Comparison of ENCODE assay signal across 18 cellular contexts in the genomic region with DNA sequence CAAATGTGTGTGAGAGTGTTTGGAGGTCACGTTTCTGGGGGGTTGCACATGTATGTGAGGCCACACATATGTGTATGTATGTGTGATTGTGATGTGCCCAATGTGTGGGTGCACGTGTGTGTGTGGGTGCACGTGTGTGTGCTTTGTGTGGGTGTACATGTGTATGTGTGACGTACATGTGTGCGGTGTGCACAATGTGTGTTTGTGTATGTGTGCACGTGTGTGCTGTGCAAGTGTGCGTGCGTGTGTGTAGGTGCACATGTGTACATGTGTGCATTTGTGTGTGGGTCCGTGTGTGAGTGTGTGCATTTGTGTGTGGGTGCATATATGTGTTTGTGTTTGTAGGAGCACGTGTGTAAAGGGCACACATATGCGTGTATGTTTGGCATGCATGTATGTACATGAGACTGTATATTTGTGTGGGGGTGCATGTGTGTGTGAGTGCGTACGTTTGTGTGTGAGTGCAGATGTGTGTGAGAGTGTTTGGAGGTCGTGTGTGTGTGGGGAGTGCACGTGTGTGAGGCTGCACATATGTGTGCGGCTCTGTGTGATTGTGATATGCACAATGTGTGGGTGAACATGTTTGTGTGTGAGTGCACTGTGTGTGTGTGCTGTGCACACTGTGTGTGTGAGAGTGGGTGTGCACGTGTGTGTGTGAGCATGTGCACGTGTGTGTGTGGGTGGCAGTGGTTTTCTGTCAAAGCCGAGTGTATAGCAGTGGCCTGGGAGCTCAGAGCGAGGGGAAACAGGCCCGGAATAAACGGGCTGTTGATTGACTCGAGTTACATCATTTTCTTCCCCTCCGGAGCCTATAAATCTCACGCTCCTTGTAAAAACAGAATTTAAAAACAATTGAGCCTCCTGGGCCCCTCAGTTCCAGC.
A peak's percentile ranks its signal among the peaks of the same experiment; 100 is the strongest.
DNase-seq lines count a peak whose midpoint lies in the region; ATAC-seq, FAIRE-seq and TF ChIP-seq lines count a peak whose summit lies in the region.
"Had no signal": no experiment of that assay in that cellular context is flagged by ENCODE, and none has a peak within 500 bp of the region (broad histone marks: within the 10 kb centered on the region; RNA-seq: fewer than 3 reads in every experiment).

No MANE protein-coding gene starts in this region.

- H3K4me3 ChIP-seq in right atrium auricular region (no peak overlapping the region), HEK293 (ENCODE audit: low read depth, low read length) (no peak overlapping the region), H1 (ENCODE audit: extremely low read depth in 1 of 4, insufficient read depth in 2 of 4, low read depth in 3 of 4, low read length in 4 of 4) (no peak overlapping the region)
- H3K4me3 ChIP-seq: GM12878 had no signal

- peak overlapping the region; percentile 29 for H3K4ac ChIP-seq in H1 (replicated peaks; ENCODE audit: insufficient read length, low read depth, low read length)

- POLR2A ChIA-PET in HEK293 (lab: Yijun Ruan, JAX) = no interaction called here
- POLR2A ChIA-PET in H1 (lab: Charles Lee; ENCODE audit: partially characterized antibody) = no interaction called here

- H3K27ac ChIP-seq in right atrium auricular region = no peak overlapping the region
- H3K27ac ChIP-seq in HEK293 (ENCODE audit: extremely low read depth, low read depth, low read length) = peak overlapping the region; percentile 32; the same call in 1 of the 2 replicates
- H3K27ac ChIP-seq in H1 (ENCODE audit: low read depth, low read length) = no peak overlapping the region

- H2BK15ac ChIP-seq in H1 (ENCODE audit: low read length) = peak overlapping the region; percentile 78; the same call in 1 of the 2 replicates

- no peak overlapping the region for H2BK120ac ChIP-seq in H1 (replicated peaks; ENCODE audit: low read depth, low read length)

- no peak overlapping the region for H3K9ac ChIP-seq in H1 (replicated peaks in 1 of 4; ENCODE audit: extremely low read depth in 1 of 4, low read depth in 3 of 4, low read length in 3 of 4)

- H3K4me1 ChIP-seq in right atrium auricular region = peaks cover 0 to 12% of the 10 kb centered on the region in 2 donors
- H3K4me1 ChIP-seq in HEK293 (ENCODE audit: control insufficient read depth, insufficient read depth, low read length) = peaks cover 13% of the 10 kb centered on the region
- H3K4me1 ChIP-seq in H1 (replicated peaks in 1 of 4; ENCODE audit: control insufficient read depth in 3 of 4, insufficient read depth in 4 of 4, low read length in 3 of 4) = peaks cover 0 to 2% (median 0%) of the 10 kb centered on the region in 4 experiments; a peak in 1 of 7 replicates

- peaks cover 0 to 7% of the 10 kb centered on the region in 2 experiments for H4K20me1 ChIP-seq in H1 (replicated peaks in 1 of 2; ENCODE audit: control insufficient read depth in 1 of 2, insufficient read depth in 2 of 2, low read length in 2 of 2)

- no peak for TF ChIP-seq EP300 in H1 (IDR thresholded peaks at IDR 0.05; ENCODE audit: borderline replicate concordance in 1 of 2, low read depth in 2 of 2, low read length in 2 of 2)

- peak overlapping the region; percentile 86 for H4K8ac ChIP-seq in H1 (ENCODE audit: extremely low read depth, insufficient read depth, low read length)

- peak overlapping the region; percentile 77 for H4K91ac ChIP-seq in H1 (replicated peaks; ENCODE audit: insufficient read length, low read length)

- peak overlapping the region; percentile 71 for H2AK5ac ChIP-seq in H1 (ENCODE audit: low read depth, low read length)

- intact Hi-C loops in left ventricle myocardium superior (cut with micrococcal nuclease) = no loop called here

- no peak for FAIRE-seq in H1 (lab: Jason Lieb, UNC)
- FAIRE-seq: GM12878 had no signal

- no peaks in the 10 kb centered on the region; the same call in 1 of the 2 replicates for H3K23me2 ChIP-seq in H1 (ENCODE audit: low read depth, low read length)

- no peak overlapping the region for H3K4me2 ChIP-seq in H1 (ENCODE audit: insufficient read depth in 1 of 2, low read depth in 2 of 2, low read length in 2 of 2)

- H4K5ac ChIP-seq in H1 (ENCODE audit: insufficient read length, low read depth, low read length) = no peak overlapping the region

- H2AFZ ChIP-seq in H1 (ENCODE audit: low read length) = no peak overlapping the region

- DNase-seq in left ventricle myocardium superior = peak; percentile 12
- no peak for DNase-seq in right atrium auricular region (ENCODE audit: low spot score)
- no peak for DNase-seq in H1 (ENCODE audit: low read depth in 1 of 2, low spot score in 2 of 2)
- no peak for DNase-seq in NCI-H226
- DNase-seq in NCI-H524 treated with DMSO at 0.1 percent for 48 hours (lab: John Stamatoyannopoulos, UW) = no peak
- no peak for DNase-seq in NOMO-1 (lab: John Stamatoyannopoulos, UW; ENCODE audit: unreplicated experiment in 2 of 2)
- DNase-seq in activated CD4-positive, alpha-beta T cell treated with anti-CD3 and anti-CD28 coated beads, Interleukin-2, amount 50 U/mL, for 1 hour = no peak
- DNase-seq: CD8-positive, alpha-beta T cell; GOT3; Kasumi-1; NCI-H2029; NCI-H345; NCI-H69; NK-92 treated with Interleukin-12 subunit alpha and Interleukin-12 subunit beta, amount 100 ng/mL, for 24 hours; PC-3; T-cell had no signal

- no peak overlapping the region for H3K56ac ChIP-seq in H1 (replicated peaks; ENCODE audit: insufficient read length, low read depth, low read length)

- H3K9me3 ChIP-seq in right atrium auricular region (no peaks in the 10 kb centered on the region), HEK293 (ENCODE audit: control insufficient read depth, insufficient read depth, low read depth, low read length) (no peaks in the 10 kb centered on the region), H1 (ENCODE audit: insufficient read depth in 2 of 2, low read depth in 1 of 2, low read length in 1 of 2) (no peaks in the 10 kb centered on the region; a peak in 1 of 4 replicates)

- H3K23ac ChIP-seq in H1 (ENCODE audit: insufficient read length) = no peak overlapping the region

- H2BK5ac ChIP-seq in H1 (ENCODE audit: low read depth, low read length) = peak overlapping the region; percentile 66; the same call in 1 of the 2 replicates

- H3K27me3 ChIP-seq in right atrium auricular region (no peaks in the 10 kb centered on the region), H1 (replicated peaks in 1 of 4; ENCODE audit: control insufficient read depth in 3 of 4, extremely low read depth in 1 of 4, insufficient read depth in 3 of 4, low read length in 3 of 4) (peaks cover 0 to 4% (median 0%) of the 10 kb centered on the region in 4 experiments; a peak in 2 of 7 replicates)

- no peak for TF ChIP-seq RAD21 in H1 (IDR thresholded peaks at IDR 0.05 in 1 of 2, conservative IDR thresholded peaks at IDR 0.05 in 1 of 2; ENCODE audit: low read depth in 2 of 2, low read length in 2 of 2)

- CTCF ChIA-PET in HEK293 (lab: Yijun Ruan, JAX) (no interaction called here), H1 (lab: Charles Lee; ENCODE audit: partially characterized antibody) (interaction anchor here (0.9 to 2.1 kb wide), 4 partner anchors 12 to 298 kb away, joined by 3 to 11 read pairs (median 4); no protein-coding TSS in a partner anchor)

- no peaks in the 10 kb centered on the region for H3K79me1 ChIP-seq in H1 (ENCODE audit: low read depth, low read length)

- H2BK20ac ChIP-seq in H1 (ENCODE audit: low read length) = no peak overlapping the region

- TF ChIP-seq CTCF in right atrium auricular region (IDR thresholded peaks at IDR 0.05) = no peak
- TF ChIP-seq CTCF in HEK293 (tag by site-specific recombination; IDR thresholded peaks at IDR 0.05) = no peak
- TF ChIP-seq CTCF in H1 (IDR thresholded peaks at IDR 0.05; ENCODE audit: control extremely low read depth in 1 of 3, insufficient read depth in 1 of 3, low read depth in 1 of 3, low read length in 3 of 3) = no peak

- H3K18ac ChIP-seq in H1 (ENCODE audit: extremely low read depth, low read length) = peak overlapping the region; percentile 24; the same call in 1 of the 2 replicates

- H3K36me3 ChIP-seq in right atrium auricular region (no peaks in the 10 kb centered on the region), HEK293 (ENCODE audit: control insufficient read depth in 2 of 2, insufficient read depth in 1 of 2, low read length in 2 of 2) (no peaks in the 10 kb centered on the region), H1 (ENCODE audit: control insufficient read depth in 2 of 4, insufficient read depth in 4 of 4, low read length in 3 of 4) (no peaks in the 10 kb centered on the region)

- no peak for ATAC-seq in left ventricle myocardium superior
- ATAC-seq: CD8-positive, alpha-beta T cell; GM12878; PC-3; T-cell had no signal

- no peak overlapping the region for H3K14ac ChIP-seq in H1 (ENCODE audit: insufficient read length)

- H2BK12ac ChIP-seq in H1 (ENCODE audit: low read depth, low read length) = 0 out of 2 replicates have a peak overlapping the region, but pooled peaks have one; percentile 39

- WGBS in H1 (ENCODE audit: extremely low coverage in 1 of 2, insufficient coverage in 1 of 2, insufficient read length in 1 of 2, insufficient replicate concordance in 2 of 2, low coverage in 1 of 2, low lambda C conversion rate in 2 of 2, missing lambda C conversion rate in 1 of 2), 2 experiments = 90% methylated on average over 25 of the region's 25 CpGs; no CpG with 5 or more reads in 1 of the 2 experiments

- no peaks in the 10 kb centered on the region for H3K79me2 ChIP-seq in H1 (ENCODE audit: control insufficient read depth in 1 of 2, insufficient read depth in 2 of 2, low read length in 2 of 2)

- TF ChIP-seq POLR2A in H1 (IDR thresholded peaks at IDR 0.05; ENCODE audit: control extremely low read depth in 1 of 2, low read depth in 2 of 2, low read length in 2 of 2) = no peak

TF ChIP-seq in HEK293, 187 proteins besides CTCF, POLR2A, EP300 and RAD21 (continues in another document):
- TF ChIP-seq ZNF792 (tag by site-specific recombination; IDR thresholded peaks at IDR 0.05) (0 out of 2 replicates have a peak, but pooled peaks have one; percentile 25), ZNF843 (tag by site-specific recombination; IDR thresholded peaks at IDR 0.05) (peak; percentile 51; the same call in 1 of the 2 replicates)

TF ChIP-seq in H1, 55 proteins besides CTCF, POLR2A, EP300 and RAD21 (continues in another document):
- TF ChIP-seq JUN (IDR thresholded peaks at IDR 0.05; ENCODE audit: low read depth, low read length) (no peak), TBP (IDR thresholded peaks at IDR 0.05; ENCODE audit: low read depth, low read length) (no peak), HDAC6 (IDR thresholded peaks at IDR 0.05; ENCODE audit: low read depth, low read length) (no peak), SP2 (IDR thresholded peaks at IDR 0.05; ENCODE audit: low read length) (no peak), NRF1 (IDR thresholded peaks at IDR 0.05; ENCODE audit: low read depth, low read length) (no peak), POU5F1 (IDR thresholded peaks at IDR 0.05; ENCODE audit: low read depth, low read length) (no peak), POLR2AphosphoS5 (IDR thresholded peaks at IDR 0.05; ENCODE audit: low read depth, low read length) (no peak), ASH2L (IDR thresholded peaks at IDR 0.05; ENCODE audit: low read length) (no peak), CTBP2 (IDR thresholded peaks at IDR 0.05; ENCODE audit: borderline replicate concordance, insufficient read depth, insufficient read length, low read length) (no peak), SRF (IDR thresholded peaks at IDR 0.05; ENCODE audit: low read depth, low read length) (no peak), YY1 (IDR thresholded peaks at IDR 0.05; ENCODE audit: low read depth, low read length) (no peak), KDM1A (IDR thresholded peaks at IDR 0.05; ENCODE audit: borderline replicate concordance, low read length) (no peak)
